8 cellular contexts compared by ENCODE assay signal in the genomic region with DNA sequence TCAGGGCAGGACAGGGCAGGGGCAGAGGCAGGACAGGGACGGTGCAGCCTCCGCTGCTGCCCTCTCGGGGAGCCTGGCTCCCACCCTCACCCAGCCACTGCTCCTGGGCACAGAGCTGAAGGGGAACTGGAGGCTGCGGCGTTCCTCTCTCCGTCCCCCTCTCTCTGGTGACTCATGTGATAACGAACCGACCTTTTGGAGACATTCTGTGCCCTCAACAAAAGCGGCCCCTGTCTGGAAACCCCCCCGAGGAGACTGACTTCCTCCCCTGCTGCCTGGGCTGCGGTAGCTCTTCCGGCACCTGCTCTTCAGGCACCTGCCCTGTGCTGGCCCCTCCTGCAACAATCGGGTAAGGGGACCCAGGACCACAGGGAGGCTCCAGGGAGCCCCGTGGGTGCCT.
A peak's percentile ranks its signal among the peaks of the same experiment; 100 is the strongest.
DNase-seq lines count a peak whose midpoint lies in the region; ATAC-seq and TF ChIP-seq lines count a peak whose summit lies in the region.
"Not testable (repeated sequence)": the region's sequence is repeated elsewhere in the genome, so short reads cannot be mapped to it uniquely, and the experiment has no call there.

No MANE protein-coding gene starts in this region.

- H3K27ac ChIP-seq in lower lobe of right lung: not testable (repeated sequence)

- ATAC-seq in GM18861 (IDR thresholded peaks at IDR 0.05; ENCODE audit: unreplicated experiment) (peak; percentile 35), HG03066 (IDR thresholded peaks at IDR 0.05; ENCODE audit: low read depth, unreplicated experiment) (peak; percentile 51), lower lobe of right lung (peak; percentile 74 to 83)

- H3K4me1 ChIP-seq in lower lobe of right lung: not testable (repeated sequence)

- not testable (repeated sequence) for H3K9me3 ChIP-seq in lower lobe of right lung

- not testable (repeated sequence) for TF ChIP-seq CTCF in lower lobe of right lung (IDR thresholded peaks at IDR 0.05)

- H3K4me3 ChIP-seq in lower lobe of right lung: not testable (repeated sequence)

- H3K27me3 ChIP-seq in lower lobe of right lung (ENCODE audit: low read depth): not testable (repeated sequence)

- not testable (repeated sequence) for H3K36me3 ChIP-seq in lower lobe of right lung

- DNase-seq in SW480 (ENCODE audit: low spot score): peak; percentile 19
- DNase-seq in activated T-cell treated with anti-CD3 and anti-CD28 coated beads for 4 hours: peak; percentile 63
- peak; percentile 16 for DNase-seq in dermis blood vessel endothelial cell
- peak; percentile 67 for DNase-seq in lower lobe of right lung
- DNase-seq in stimulated activated CD4-positive, alpha-beta T cell treated with anti-CD3 and anti-CD28 coated beads, Interleukin-4, amount 100 ng/mL, for 1 hour: peak; percentile 73
- peak; percentile 54 for DNase-seq in ureter (ENCODE audit: low spot score)

- intact Hi-C loops in lower lobe of right lung (cut with DNase I): not testable (repeated sequence)

Comparison
In these comparisons a context has a peak if more than half of its experiments do, and no peak if none do; other contexts are left out.
1. DNase-seq: peak in every context shown above with its lines; median percentile 73 in stimulated activated CD4-positive, alpha-beta T cell treated with anti-CD3 and anti-CD28 coated beads, Interleukin-4, amount 100 ng/mL, for 1 hour; 67 in lower lobe of right lung; 63 in activated T-cell treated with anti-CD3 and anti-CD28 coated beads for 4 hours; 54 in ureter; 19 in SW480; 16 in dermis blood vessel endothelial cell.